ENCODE assay signal across 11 cellular contexts in genomic region chr3:43024183-43024865, GRCh38. TPM values are rescaled to one million over a fixed set of nuclear protein-coding genes. Genes with fewer than 3 reads are reported as not detected.
DNase-seq lines count a peak whose midpoint lies in the region; ATAC-seq, FAIRE-seq and TF ChIP-seq lines count a peak whose summit lies in the region.
"Had no signal": no experiment of that assay in that cellular context is flagged by ENCODE, and none has a peak within 500 bp of the region (broad histone marks: within the 10 kb centered on the region; RNA-seq: fewer than 3 reads in every experiment).

No MANE protein-coding gene starts in this region.

- FAIRE-seq in pancreas (lab: Jason Lieb, UNC) (no peak), GM19239 (lab: Jason Lieb, UNC) (no peak)

- no peak overlapping the region for H4K8ac ChIP-seq in H9 (replicated peaks; ENCODE audit: insufficient read length, low read depth, low read length)

- H2AFZ ChIP-seq in H9 (ENCODE audit: low read length) = no peak overlapping the region

- H3K9me3 ChIP-seq in H9 (ENCODE audit: control insufficient read depth, low read depth, low read length) (no peaks in the 10 kb centered on the region), pancreas (no peaks in the 10 kb centered on the region)
- H3K9me3 ChIP-seq: left lung had no signal

- H2AK5ac ChIP-seq in H9 (ENCODE audit: insufficient read length, low read length) = no peak overlapping the region

- H3K36me3 Mint-ChIP-seq in H9 (ENCODE audit: insufficient read depth in 1 of 3, low read depth in 3 of 3) = peaks cover 0 to 4% (median 0%) of the 10 kb centered on the region in 3 experiments; a peak in 1 of 7 replicates
- no peaks in the 10 kb centered on the region for H3K36me3 Mint-ChIP-seq in activated T-helper 2 cell treated with anti-CD3 and anti-CD28 coated beads, Interferon-gamma antibody, Interleukin-2, Interleukin-4, amounts not matched to agents 10 μg/mL and 5 μg/mL and 100 μg/mL, durations not matched to agents 14 hours and 24 hours and 36 hours (ENCODE audit: low read depth)

- H4K5ac ChIP-seq in H9 (ENCODE audit: insufficient read length, low read depth, low read length) = no peak overlapping the region

- no peaks in the 10 kb centered on the region for H3K79me1 ChIP-seq in H9 (ENCODE audit: insufficient read depth, low read depth, low read length, poor library complexity, severe bottlenecking)

- H2BK20ac ChIP-seq in H9 (ENCODE audit: low read depth, low read length, poor library complexity, severe bottlenecking) = no peak overlapping the region

- H3K4me1 ChIP-seq in H9 (ENCODE audit: insufficient read depth, low read length) (peaks cover 8% of the 10 kb centered on the region; the same call in 1 of the 2 replicates), pancreas (no peaks in the 10 kb centered on the region), foreskin keratinocyte (no peaks in the 10 kb centered on the region)
- H3K4me1 ChIP-seq: left lung had no signal

- no peaks in the 10 kb centered on the region for H4K20me1 ChIP-seq in H9 (ENCODE audit: control insufficient read depth, insufficient read depth, insufficient read length)

- no peak overlapping the region for H3K4me2 ChIP-seq in H9 (ENCODE audit: insufficient read depth, insufficient read length, low read length)

- intact Hi-C loops in activated T-helper 2 cell treated with anti-CD3 and anti-CD28 coated beads, Interferon-gamma antibody, Interleukin-2, Interleukin-4, amounts not matched to agents 10 μg/mL and 5 μg/mL and 100 μg/mL, durations not matched to agents 14 hours and 24 hours and 36 hours (cut with micrococcal nuclease) = no loop called here
- intact Hi-C loops in pancreas (cut with DNase I) = no loop called here

- H3K79me2 ChIP-seq in H9 (ENCODE audit: insufficient read depth, low read length) = no peaks in the 10 kb centered on the region

- no peak overlapping the region for H4K91ac ChIP-seq in H9 (ENCODE audit: insufficient read length, low read depth, low read length)

- H3K9ac ChIP-seq in H9 (ENCODE audit: extremely low read depth, insufficient read length, low read length) = no peak overlapping the region

- H3K23me2 ChIP-seq in H9 (ENCODE audit: insufficient read length, low read depth, low read length, poor library complexity, severe bottlenecking) = no peaks in the 10 kb centered on the region

- peaks cover 0 to 4% of the 10 kb centered on the region in 2 experiments; a peak in 3 of 5 replicates for H3K9me3 Mint-ChIP-seq in H9
- no peaks in the 10 kb centered on the region for H3K9me3 Mint-ChIP-seq in activated T-helper 2 cell treated with anti-CD3 and anti-CD28 coated beads, Interferon-gamma antibody, Interleukin-2, Interleukin-4, amounts not matched to agents 10 μg/mL and 5 μg/mL and 100 μg/mL, durations not matched to agents 14 hours and 24 hours and 36 hours

- TF ChIP-seq CTCF in H9 (conservative IDR thresholded peaks at IDR 0.05) = no peak
- TF ChIP-seq CTCF in pancreas (IDR thresholded peaks at IDR 0.05) = no peak
- no peak for TF ChIP-seq CTCF in foreskin keratinocyte (conservative IDR thresholded peaks at IDR 0.05)

- no peak overlapping the region for H3K4ac ChIP-seq in H9 (ENCODE audit: low read depth, low read length)

- H3K27ac ChIP-seq in H9 (ENCODE audit: insufficient read length, low read depth, low read length) (no peak overlapping the region), pancreas (no peak overlapping the region), foreskin keratinocyte (no peak overlapping the region)
- H3K27ac ChIP-seq: left lung had no signal

- H3K27me3 Mint-ChIP-seq in H9 (ENCODE audit: low read depth) = peaks cover 2% of the 10 kb centered on the region; the same call in 1 of the 2 replicates
- H3K27me3 Mint-ChIP-seq in activated T-helper 2 cell treated with anti-CD3 and anti-CD28 coated beads, Interferon-gamma antibody, Interleukin-2, Interleukin-4, amounts not matched to agents 10 μg/mL and 5 μg/mL and 100 μg/mL, durations not matched to agents 14 hours and 24 hours and 36 hours (ENCODE audit: low read depth) = peaks cover 8% of the 10 kb centered on the region

- no peak overlapping the region for H3K18ac ChIP-seq in H9 (ENCODE audit: insufficient read length, low read depth, low read length)

- H2BK15ac ChIP-seq in H9 (ENCODE audit: low read depth, low read length) = no peak overlapping the region

- H3K23ac ChIP-seq in H9 (ENCODE audit: insufficient read length, low read depth, low read length) = no peak overlapping the region

- H3K56ac ChIP-seq in H9 (ENCODE audit: insufficient read length, low read depth, low read length) = no peak overlapping the region

- no peaks in the 10 kb centered on the region for H3K27me3 ChIP-seq in H9 (ENCODE audit: insufficient read depth, low read length)
- H3K27me3 ChIP-seq in pancreas = no peaks in the 10 kb centered on the region
- peaks cover 7% of the 10 kb centered on the region for H3K27me3 ChIP-seq in foreskin keratinocyte
- H3K27me3 ChIP-seq: left lung had no signal

- ATAC-seq in pancreas = no peak
- ATAC-seq in GM18505 (IDR thresholded peaks at IDR 0.05; ENCODE audit: unreplicated experiment) = no peak
- ATAC-seq in foreskin keratinocyte = no peak
- ATAC-seq: left lung, Panc1 had no signal

- WGBS in H9 (ENCODE audit: extremely low coverage, insufficient read length, low lambda C conversion rate) = no CpG with 5 or more reads among the region's 6 CpGs
- whole genome bisulfite sequencing in pancreas, 2 donors = 64 to 83% methylated on average over 6 of the region's 6 CpGs

- no peak for TF ChIP-seq POLR2A in GM18505 (IDR thresholded peaks at IDR 0.05; ENCODE audit: borderline replicate concordance, extremely low read depth, insufficient read depth, insufficient read length)

- peak overlapping the region in 1 of 3 experiments; percentile 41; a peak in 1 of 7 replicates for H3K27ac Mint-ChIP-seq in H9
- H3K27ac Mint-ChIP-seq in activated T-helper 2 cell treated with anti-CD3 and anti-CD28 coated beads, Interferon-gamma antibody, Interleukin-2, Interleukin-4, amounts not matched to agents 10 μg/mL and 5 μg/mL and 100 μg/mL, durations not matched to agents 14 hours and 24 hours and 36 hours = peak overlapping the region; percentile 52

- H3K14ac ChIP-seq in H9 (ENCODE audit: insufficient read depth, low read length) = no peak overlapping the region

- no peaks in the 10 kb centered on the region for H3K36me3 ChIP-seq in pancreas
- H3K36me3 ChIP-seq: left lung had no signal

- H2BK120ac ChIP-seq in H9 (ENCODE audit: low read depth, low read length, poor library complexity, severe bottlenecking) = peak overlapping the region; percentile 71

- H3K4me1 Mint-ChIP-seq in H9 = peaks cover 13 to 20% of the 10 kb centered on the region in 2 experiments
- peaks cover 24% of the 10 kb centered on the region for H3K4me1 Mint-ChIP-seq in activated T-helper 2 cell treated with anti-CD3 and anti-CD28 coated beads, Interferon-gamma antibody, Interleukin-2, Interleukin-4, amounts not matched to agents 10 μg/mL and 5 μg/mL and 100 μg/mL, durations not matched to agents 14 hours and 24 hours and 36 hours (ENCODE audit: low read depth)

- DNase-seq in H9 = no peak
- DNase-seq in SIG-M5 (lab: John Stamatoyannopoulos, UW) = peak; percentile 39
- peak; percentile 23 for DNase-seq in activated T-helper 2 cell treated with anti-CD3 and anti-CD28 coated beads, Interferon-gamma antibody, Interleukin-2, Interleukin-4, amounts not matched to agents 10 μg/mL and 5 μg/mL and 100 μg/mL, durations not matched to agents 14 hours and 24 hours and 36 hours (ENCODE audit: low spot score)
- DNase-seq in stimulated activated CD4-positive, alpha-beta T cell treated with anti-CD3 and anti-CD28 coated beads, Interleukin-12 subunit alpha, Interleukin-12 subunit beta, amount 100 ng/mL, for 48 hours (ENCODE audit: low read depth in 2 of 3, low spot score in 1 of 3) = peak in 2 of 3 donors; percentile 12 to 25
- no peak for DNase-seq in pancreas
- DNase-seq in GM19239 (ENCODE audit: insufficient read length, low spot score) = no peak
- DNase-seq in foreskin keratinocyte = no peak
- DNase-seq: DMS79 treated with DMSO at 0.1 percent for 48 hours, left lung had no signal

- no peak overlapping the region for H3K4me3 ChIP-seq in pancreas
- H3K4me3 ChIP-seq: left lung had no signal

- no peak overlapping the region for H2BK12ac ChIP-seq in H9 (ENCODE audit: insufficient read length, low read depth, low read length)

- no peak overlapping the region for H3K4me3 Mint-ChIP-seq in H9
- no peak overlapping the region for H3K4me3 Mint-ChIP-seq in activated T-helper 2 cell treated with anti-CD3 and anti-CD28 coated beads, Interferon-gamma antibody, Interleukin-2, Interleukin-4, amounts not matched to agents 10 μg/mL and 5 μg/mL and 100 μg/mL, durations not matched to agents 14 hours and 24 hours and 36 hours (ENCODE audit: low read depth)

- H2BK5ac ChIP-seq in H9 (ENCODE audit: insufficient read length, low read length) = no peak overlapping the region

- no peak overlapping the region for H3T11ph ChIP-seq in H9 (ENCODE audit: low read length)

RNA-seq across cellular contexts. Expression of gene GASK1A, which starts 45.2 kb away (rescaled TPM):
- total RNA-seq in H9 (2021) (5.3 and 5.4 TPM in 2 replicates), pancreas (1 to 10 TPM; 1.2 to 5.8 (median 2.2) TPM), foreskin keratinocyte (0.99 and 1.3 TPM in 2 replicates)
- total RNA-seq in activated T-helper 2 cell treated with anti-CD3 and anti-CD28 coated beads, Interferon-gamma antibody, Interleukin-2, Interleukin-4, amounts not matched to agents 10 μg/mL and 5 μg/mL and 100 μg/mL, durations not matched to agents 14 hours and 24 hours and 36 hours = not detected in 2 replicates
- polyA plus RNA-seq in pancreas (1 to 10 TPM; 1.5 to 1.7 TPM), foreskin keratinocyte (0.65 and 0.74 TPM in 2 replicates)

Comparison
In these comparisons a context has a peak if more than half of its experiments do, and no peak if none do; other contexts are left out.
1. DNase-seq: peak in SIG-M5 (single experiment), activated T-helper 2 cell treated with anti-CD3 and anti-CD28 coated beads, Interferon-gamma antibody, Interleukin-2, Interleukin-4, amounts not matched to agents 10 μg/mL and 5 μg/mL and 100 μg/mL, durations not matched to agents 14 hours and 24 hours and 36 hours (single experiment) and stimulated activated CD4-positive, alpha-beta T cell treated with anti-CD3 and anti-CD28 coated beads, Interleukin-12 subunit alpha, Interleukin-12 subunit beta, amount 100 ng/mL, for 48 hours (2 of 3); none in H9 (single experiment), pancreas (0 of 6), GM19239 (single experiment) and foreskin keratinocyte (0 of 2).